ENCODE assay signal across 8 cellular contexts in the genomic region with DNA sequence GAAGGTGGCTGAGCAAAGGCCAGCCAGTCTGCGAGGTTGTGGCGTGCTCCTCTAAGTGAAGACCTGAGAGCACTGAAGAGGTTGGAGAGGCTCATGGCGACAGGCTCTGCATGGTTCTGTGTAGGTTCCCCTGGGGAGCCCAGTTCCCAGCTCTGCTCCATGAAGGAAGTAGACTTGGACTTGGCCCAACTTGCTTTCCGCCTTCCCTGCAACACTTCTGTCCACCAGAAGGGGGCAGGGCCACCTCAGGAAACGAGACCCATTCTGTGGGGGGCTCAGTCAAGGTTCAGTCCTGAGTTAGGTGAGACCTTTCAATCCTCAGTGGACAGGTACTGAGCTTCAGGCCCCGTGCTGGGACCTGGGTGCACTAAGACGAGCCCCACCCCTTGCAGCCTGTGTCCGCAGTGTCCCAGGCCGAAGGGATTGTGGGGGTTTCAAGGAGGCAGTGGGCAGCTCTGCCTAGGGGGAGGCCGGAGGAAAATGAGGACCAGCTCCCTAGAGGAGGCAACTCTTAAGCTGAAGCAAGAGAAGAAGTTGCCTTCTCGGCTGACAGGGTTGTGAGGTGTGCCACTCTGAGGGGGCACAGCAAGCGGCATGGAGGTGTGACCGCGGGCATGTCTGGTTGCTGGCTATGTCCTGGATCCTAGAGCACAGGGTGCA. TPM values are rescaled to one million over a fixed set of nuclear protein-coding genes. Genes with fewer than 3 reads are reported as not detected.
DNase-seq lines count a peak whose midpoint lies in the region; ATAC-seq and TF ChIP-seq lines count a peak whose summit lies in the region.

No MANE protein-coding gene starts in this region.

- no peak for TF ChIP-seq POLR2A in adrenal gland (IDR thresholded peaks at IDR 0.05)

- H3K36me3 ChIP-seq in GM06990 (ENCODE audit: control insufficient read depth, insufficient read depth, low read length) = no peaks in the 10 kb centered on the region
- no peaks in the 10 kb centered on the region for H3K36me3 ChIP-seq in adrenal gland (replicated peaks in 1 of 2)
- H3K36me3 ChIP-seq in left ventricle myocardium inferior = no peaks in the 10 kb centered on the region

- intact Hi-C loops in adrenal gland (cut with DNase I) (no loop called here), left ventricle myocardium inferior (cut with micrococcal nuclease) (no loop called here)

- POLR2A ChIA-PET in AG04449 (lab: Yijun Ruan, JAX) = no interaction called here

- H3K27me3 ChIP-seq in GM06990 (replicated peaks; ENCODE audit: control insufficient read depth, insufficient read depth, low read length) = peaks cover 2% of the 10 kb centered on the region; the same call in 1 of the 2 replicates
- H3K27me3 ChIP-seq in adrenal gland = no peaks in the 10 kb centered on the region
- H3K27me3 ChIP-seq in left ventricle myocardium inferior (ENCODE audit: low read depth) = no peaks in the 10 kb centered on the region

- WGBS in adrenal gland, 4 donors = 51 to 61% (median 53%) methylated on average over 11 to 14 of the region's 14 CpGs

- DNase-seq in AG04449 (ENCODE audit: low read depth, low spot score) (no peak), GM06990 (ENCODE audit: extremely low read depth, insufficient read length) (no peak), NCI-H2227 (lab: John Stamatoyannopoulos, UW; ENCODE audit: unreplicated experiment) (peak; percentile 49), adrenal gland (peak; percentile 45 to 84 (median 62)), left ventricle myocardium inferior (peak; percentile 66), retinal pigment epithelial cell (ENCODE audit: low read depth) (no peak), NCI-H2081 treated with DMSO at 0.1 percent for 48 hours (lab: John Stamatoyannopoulos, UW) (no peak)

- ATAC-seq in GM21526 (IDR thresholded peaks at IDR 0.05; ENCODE audit: low FRiP score, unreplicated experiment) = no peak

- CTCF ChIA-PET in AG04449 (lab: Yijun Ruan, JAX) = interaction anchor here (0.7 to 5.3 kb wide), 41 partner anchors 8 to 442 kb away, joined by 3 to 55 read pairs (median 5); partner anchors contain the start of genes PCBD1 and UNC5B

- TF ChIP-seq CTCF in AG04449 (IDR thresholded peaks at IDR 0.05; ENCODE audit: insufficient read depth, low read length, missing control alignments) (peak; percentile 87), GM06990 (IDR thresholded peaks at IDR 0.05; ENCODE audit: insufficient read depth, low read length, poor library complexity, severe bottlenecking) (peak; percentile 91), adrenal gland (IDR thresholded peaks at IDR 0.05) (peak; percentile 68 to 86 (median 82)), left ventricle myocardium inferior (IDR thresholded peaks at IDR 0.05; ENCODE audit: borderline replicate concordance) (peak; percentile 94), retinal pigment epithelial cell (conservative IDR thresholded peaks at IDR 0.05; ENCODE audit: low read depth, low read length) (peak; percentile 95)

- H3K27ac ChIP-seq in adrenal gland = no peak overlapping the region
- H3K27ac ChIP-seq in left ventricle myocardium inferior (replicated peaks) = no peak overlapping the region

- H3K4me1 ChIP-seq in adrenal gland (replicated peaks in 1 of 2) (no peaks in the 10 kb centered on the region), left ventricle myocardium inferior (peaks cover 23% of the 10 kb centered on the region)

- H3K9me3 ChIP-seq in adrenal gland (replicated peaks in 1 of 3) = no peaks in the 10 kb centered on the region
- no peaks in the 10 kb centered on the region for H3K9me3 ChIP-seq in left ventricle myocardium inferior (replicated peaks)

- H3K4me3 ChIP-seq in AG04449 (ENCODE audit: low read depth, low read length) = no peak overlapping the region
- no peak overlapping the region for H3K4me3 ChIP-seq in GM06990 (replicated peaks; ENCODE audit: low read depth, low read length)
- no peak overlapping the region for H3K4me3 ChIP-seq in adrenal gland
- H3K4me3 ChIP-seq in left ventricle myocardium inferior = no peak overlapping the region
- no peak overlapping the region for H3K4me3 ChIP-seq in retinal pigment epithelial cell (ENCODE audit: low read length)

RNA-seq across cellular contexts. Expression of gene PCBD1, which starts 15.0 kb away (rescaled TPM):
- 100 to 1,000 TPM in 7 of 8 donors, 10 to 100 TPM in 1; 42.7 to 160 (median 134) TPM for total RNA-seq in adrenal gland
- polyA plus RNA-seq in adrenal gland = 100 to 1,000 TPM in 2 of 3 donors, 10 to 100 TPM in 1; 76.5 to 213 (median 188) TPM
- total RNA-seq in left ventricle myocardium inferior = 123 TPM

Comparison
In these comparisons a context has a peak if more than half of its experiments do, and no peak if none do; other contexts are left out.
1. DNase-seq: peak in NCI-H2227 (single experiment), adrenal gland (7 of 7) and left ventricle myocardium inferior (single experiment); none in AG04449 (single experiment), GM06990 (single experiment), retinal pigment epithelial cell (single experiment) and NCI-H2081 treated with DMSO at 0.1 percent for 48 hours (single experiment).
2. Peak in every context shown above with its lines, with median percentiles within 50 percentile points of each other: CTCF ChIP-seq.